1 cellular context compared by ENCODE assay signal in the genomic region with DNA sequence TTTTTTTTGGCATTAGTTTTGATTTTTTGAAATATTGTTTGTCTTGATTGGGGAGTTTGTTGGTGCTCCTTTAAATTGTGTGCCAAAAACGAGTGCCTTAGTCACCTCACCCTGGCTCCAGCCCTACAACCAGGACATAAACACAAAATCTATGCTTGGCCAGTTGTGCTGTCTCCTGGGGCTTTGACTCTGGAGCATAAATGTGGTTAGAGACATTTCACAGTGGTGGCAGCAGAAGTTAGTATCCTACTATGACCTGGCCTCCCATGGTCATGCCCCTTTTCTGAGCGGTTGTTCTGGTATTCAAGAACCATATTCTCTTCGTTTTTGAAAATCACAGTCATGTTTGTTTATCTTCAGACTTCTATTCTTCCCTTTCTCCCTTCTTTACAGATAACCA.
TF ChIP-seq lines count a peak whose summit lies in the region.

No MANE protein-coding gene starts in this region.

TF ChIP-seq in SK-N-SH, 30 proteins besides CTCF, POLR2A, EP300 and RAD21 (continued from another document):
- TF ChIP-seq NRF1 (IDR thresholded peaks at IDR 0.05; ENCODE audit: low read depth, low read length) (no peak), ELF1 (IDR thresholded peaks at IDR 0.05) (no peak), USF2 (IDR thresholded peaks at IDR 0.05; ENCODE audit: borderline replicate concordance, low read depth, low read length) (no peak), IRF3 (IDR thresholded peaks at IDR 0.05; ENCODE audit: low read depth, low read length) (no peak), MAX (IDR thresholded peaks at IDR 0.05; ENCODE audit: low read depth) (no peak), MXI1 (IDR thresholded peaks at IDR 0.05; ENCODE audit: low read depth, low read length) (no peak), REST (IDR thresholded peaks at IDR 0.05; ENCODE audit: low read depth, low read length) (no peak), GABPA (IDR thresholded peaks at IDR 0.05; ENCODE audit: low read depth) (no peak), FOXJ3 (CRISPR knock-in tag; IDR thresholded peaks at IDR 0.05) (no peak), RFX5 (IDR thresholded peaks at IDR 0.05; ENCODE audit: low read length) (no peak), PBX3 (IDR thresholded peaks at IDR 0.05) (no peak), SIN3A (IDR thresholded peaks at IDR 0.05; ENCODE audit: borderline replicate concordance, low read depth, low read length) (no peak), TAF1 (IDR thresholded peaks at IDR 0.05; ENCODE audit: borderline replicate concordance, low read depth, low read length) (no peak), TCF12 (IDR thresholded peaks at IDR 0.05) (no peak), ZBTB33 (IDR thresholded peaks at IDR 0.05; ENCODE audit: borderline replicate concordance, low read depth) (no peak), RXRA (IDR thresholded peaks at IDR 0.05; ENCODE audit: borderline replicate concordance, low read depth) (no peak), USF1 (IDR thresholded peaks at IDR 0.05; ENCODE audit: borderline replicate concordance, low read depth) (no peak), SMC3 (IDR thresholded peaks at IDR 0.05; ENCODE audit: low read depth, low read length) (no peak)
